ENCODE assay signal across 17 cellular contexts in the genomic region with DNA sequence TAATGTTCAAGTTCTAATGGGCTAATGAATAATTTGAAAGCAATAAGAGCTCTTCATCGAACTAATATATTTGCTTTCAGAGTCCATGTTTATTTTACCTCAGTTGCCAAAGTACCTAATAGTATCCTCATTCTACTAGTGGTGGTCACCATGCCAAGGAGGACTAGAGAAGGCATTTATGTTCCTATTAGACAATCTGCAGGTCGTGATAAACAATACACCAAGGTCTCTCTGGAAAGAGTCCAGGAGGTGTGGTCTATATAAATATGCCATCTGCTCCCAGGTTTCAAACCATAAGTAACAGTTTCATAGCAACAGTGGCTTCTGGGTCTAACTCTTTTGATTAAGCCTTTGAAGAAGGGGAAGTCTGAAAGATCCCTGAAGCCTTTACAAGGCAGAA. TPM values are rescaled to one million over a fixed set of nuclear protein-coding genes. Genes with fewer than 3 reads are reported as not detected.
DNase-seq lines count a peak whose midpoint lies in the region; ATAC-seq, FAIRE-seq and TF ChIP-seq lines count a peak whose summit lies in the region.
"Had no signal": no experiment of that assay in that cellular context is flagged by ENCODE, and none has a peak within 500 bp of the region (broad histone marks: within the 10 kb centered on the region; RNA-seq: fewer than 3 reads in every experiment).

No MANE protein-coding gene starts in this region.

- FAIRE-seq in GM12891 (lab: Jason Lieb, UNC), result no peak
- FAIRE-seq: bronchial epithelial cell had no signal

- 23% methylated on average over 2 of the region's 2 CpGs for WGBS in prostate gland

- TF ChIP-seq POLR2A in GM12891 (IDR thresholded peaks at IDR 0.05; ENCODE audit: low read depth, low read length) (no peak), prostate gland (IDR thresholded peaks at IDR 0.05) (no peak)

- no peaks in the 10 kb centered on the region for H3K36me3 ChIP-seq in prostate gland

- H3K9me3 Mint-ChIP-seq in activated T-helper 17 cell treated with anti-CD3 and anti-CD28 coated beads, Interleukin-2, amount 50 U/mL, for 72 hours, result no peaks in the 10 kb centered on the region
- no peaks in the 10 kb centered on the region for H3K9me3 Mint-ChIP-seq in activated T-cell treated with anti-CD3 and anti-CD28 coated beads, Interleukin-2, amount 50 U/mL, for 24 hours
- H3K9me3 Mint-ChIP-seq: CD4-positive, alpha-beta T cell; nephron; T-cell had no signal

- H3K4me1 ChIP-seq in prostate gland (replicated peaks), result peaks cover 8% of the 10 kb centered on the region
- H3K4me1 ChIP-seq: suprapubic skin had no signal

- intact Hi-C loops in prostate gland (cut with DNase I), result no loop called here

- peak overlapping the region; percentile 75 to 83 for H3K27ac ChIP-seq in prostate gland
- H3K27ac ChIP-seq: HL-60, suprapubic skin had no signal

- H3K4me1 Mint-ChIP-seq in activated T-helper 17 cell treated with anti-CD3 and anti-CD28 coated beads, Interleukin-2, amount 50 U/mL, for 72 hours, result no peaks in the 10 kb centered on the region
- no peaks in the 10 kb centered on the region for H3K4me1 Mint-ChIP-seq in activated T-cell treated with anti-CD3 and anti-CD28 coated beads, Interleukin-2, amount 50 U/mL, for 24 hours (ENCODE audit: low read depth)
- H3K4me1 Mint-ChIP-seq: nephron, T-cell had no signal

- TF ChIP-seq CTCF in prostate gland (IDR thresholded peaks at IDR 0.05), result no peak

- DNase-seq in GM12891 (ENCODE audit: insufficient read length, low spot score) (no peak), NCI-H2171 (lab: John Stamatoyannopoulos, UW) (peak; percentile 93), prostate gland (ENCODE audit: low spot score) (no peak)
- DNase-seq in activated T-cell treated with anti-CD3 and anti-CD28 coated beads, Interleukin-2, amount 50 U/mL, for 24 hours, result no peak
- DNase-seq: activated CD4-positive, alpha-beta T cell treated with anti-CD3 and anti-CD28 coated beads, Interleukin-2, amount 50 U/mL, for 4 hours; activated gamma-delta T cell; CD4-positive, alpha-beta T cell; left cardiac atrium; T-cell had no signal

- no peaks in the 10 kb centered on the region for H3K27me3 Mint-ChIP-seq in activated T-helper 17 cell treated with anti-CD3 and anti-CD28 coated beads, Interleukin-2, amount 50 U/mL, for 72 hours
- no peaks in the 10 kb centered on the region for H3K27me3 Mint-ChIP-seq in activated T-cell treated with anti-CD3 and anti-CD28 coated beads, Interleukin-2, amount 50 U/mL, for 24 hours
- H3K27me3 Mint-ChIP-seq: CD4-positive, alpha-beta T cell; T-cell had no signal

- H3K27me3 ChIP-seq in prostate gland (replicated peaks; ENCODE audit: insufficient read depth), result no peaks in the 10 kb centered on the region
- H3K27me3 ChIP-seq: suprapubic skin had no signal

- H3K27ac Mint-ChIP-seq in activated T-helper 17 cell treated with anti-CD3 and anti-CD28 coated beads, Interleukin-2, amount 50 U/mL, for 72 hours, result peak overlapping the region; percentile 34
- no peak overlapping the region for H3K27ac Mint-ChIP-seq in activated T-cell treated with anti-CD3 and anti-CD28 coated beads, Interleukin-2, amount 50 U/mL, for 24 hours
- H3K27ac Mint-ChIP-seq: CD4-positive, alpha-beta T cell; nephron; T-cell had no signal

- ATAC-seq in activated T-helper 17 cell treated with anti-CD3 and anti-CD28 coated beads, Interleukin-2, amount 50 U/mL, for 72 hours (replicated peaks), result no peak
- ATAC-seq in HG02763 (IDR thresholded peaks at IDR 0.05; ENCODE audit: unreplicated experiment) (no peak), GM18511 (IDR thresholded peaks at IDR 0.05; ENCODE audit: unreplicated experiment) (no peak)
- ATAC-seq: T-cell had no signal

- no peak overlapping the region for H3K4me3 ChIP-seq in prostate gland
- H3K4me3 ChIP-seq: smooth muscle cell, suprapubic skin had no signal

- H3K36me3 Mint-ChIP-seq in activated T-helper 17 cell treated with anti-CD3 and anti-CD28 coated beads, Interleukin-2, amount 50 U/mL, for 72 hours (ENCODE audit: low read depth), result peaks cover 81% of the 10 kb centered on the region
- H3K36me3 Mint-ChIP-seq in activated T-cell treated with anti-CD3 and anti-CD28 coated beads, Interleukin-2, amount 50 U/mL, for 24 hours (ENCODE audit: low read depth), result peaks cover 61% of the 10 kb centered on the region

- H3K9me3 ChIP-seq in prostate gland, result no peaks in the 10 kb centered on the region
- H3K9me3 ChIP-seq: suprapubic skin had no signal

- H3K4me3 Mint-ChIP-seq in activated T-helper 17 cell treated with anti-CD3 and anti-CD28 coated beads, Interleukin-2, amount 50 U/mL, for 72 hours, result no peak overlapping the region
- no peak overlapping the region for H3K4me3 Mint-ChIP-seq in activated T-cell treated with anti-CD3 and anti-CD28 coated beads, Interleukin-2, amount 50 U/mL, for 24 hours
- H3K4me3 Mint-ChIP-seq: CD4-positive, alpha-beta T cell; nephron; T-cell had no signal

TF ChIP-seq in GM12891, 5 proteins besides CTCF, POLR2A, EP300 and RAD21:
- no peak for TF ChIP-seq TAF1 (IDR thresholded peaks at IDR 0.05; ENCODE audit: low read depth, low read length)
- TF ChIP-seq POLR2AphosphoS5 (IDR thresholded peaks at IDR 0.05; ENCODE audit: low read depth, low read length), result no peak
- peak; percentile 40; the same call in 1 of the 2 replicates for TF ChIP-seq SPI1 (IDR thresholded peaks at IDR 0.05; ENCODE audit: low read depth, low read length)
- TF ChIP-seq POU2F2 (IDR thresholded peaks at IDR 0.05; ENCODE audit: low read depth, low read length), result no peak
- TF ChIP-seq PAX5 (IDR thresholded peaks at IDR 0.05; ENCODE audit: insufficient read depth, low read length, severe bottlenecking), result no peak
TF ChIP-seq in GM12891: peak in this region for 1.

RNA-seq across cellular contexts. Expression of a gene that starts 42.9 kb away (rescaled TPM):
- 31.4 TPM for polyA plus RNA-seq in GM12891 (2012; ENCODE audit: low read depth, missing spikeins)
- 10 to 100 TPM; 32.0 to 32.8 TPM for total RNA-seq in activated T-helper 17 cell treated with anti-CD3 and anti-CD28 coated beads, Interleukin-2, amount 50 U/mL, for 72 hours
- 100 to 1,000 TPM in 1 of 2 donors, 10 to 100 TPM in 1; 92.9 to 127 TPM for total RNA-seq in prostate gland
